Comparison of ENCODE assay signal across 23 cellular contexts in the genomic region with DNA sequence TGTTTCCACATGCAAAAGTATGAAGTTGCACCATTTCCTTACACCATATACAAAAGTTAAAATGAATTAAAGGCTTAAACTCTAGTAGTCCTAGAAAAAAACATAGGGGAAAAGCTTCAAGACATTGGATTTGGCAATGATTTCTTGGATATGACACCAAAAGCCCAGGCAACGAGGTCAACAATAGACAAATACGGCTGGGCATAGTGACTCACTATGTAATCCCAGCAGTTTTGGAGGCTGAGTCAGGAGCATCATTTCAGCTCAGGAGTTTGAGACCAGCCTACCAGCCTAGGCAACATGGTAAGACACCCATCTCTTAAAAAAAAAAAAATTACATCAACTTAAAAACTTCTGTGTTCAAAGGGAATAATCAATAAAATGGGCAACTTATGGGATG. TPM values are rescaled to one million over a fixed set of nuclear protein-coding genes. Genes with fewer than 3 reads are reported as not detected.
DNase-seq lines count a peak whose midpoint lies in the region; ATAC-seq and TF ChIP-seq lines count a peak whose summit lies in the region.
"Had no signal": no experiment of that assay in that cellular context is flagged by ENCODE, and none has a peak within 500 bp of the region (broad histone marks: within the 10 kb centered on the region; RNA-seq: fewer than 3 reads in every experiment).

No MANE protein-coding gene starts in this region.

- no peak overlapping the region for H3K4me2 ChIP-seq in IMR-90 (ENCODE audit: low read depth, low read length)
- H3K4me2 ChIP-seq: BLaER1 treated with 17β-estradiol and CSF1 and Interleukin-3, amounts not matched to agents 10 nM and 100 nM had no signal

- H3K27me3 ChIP-seq in IMR-90 (ENCODE audit: control insufficient read depth, insufficient read depth, low read length) (no peaks in the 10 kb centered on the region), foreskin keratinocyte (peaks cover 3% of the 10 kb centered on the region), upper lobe of right lung (no peaks in the 10 kb centered on the region), tibial artery (no peaks in the 10 kb centered on the region)
- H3K27me3 ChIP-seq: BLaER1 treated with 17β-estradiol and CSF1 and Interleukin-3, amounts not matched to agents 10 nM and 100 nM; cardiac muscle cell; sigmoid colon; uterus had no signal

- no peak overlapping the region for H3K56ac ChIP-seq in IMR-90 (ENCODE audit: extremely low read depth, insufficient read depth, low read length)

- H3K36me3 ChIP-seq in IMR-90 (ENCODE audit: control insufficient read depth, insufficient read depth, low read length) (no peaks in the 10 kb centered on the region), upper lobe of right lung (no peaks in the 10 kb centered on the region), tibial artery (no peaks in the 10 kb centered on the region)
- H3K36me3 ChIP-seq: BLaER1 treated with 17β-estradiol and CSF1 and Interleukin-3, amounts not matched to agents 10 nM and 100 nM; cardiac muscle cell; sigmoid colon; uterus had no signal

- TF ChIP-seq CTCF in IMR-90 (conservative IDR thresholded peaks at IDR 0.05; ENCODE audit: low read depth, low read length) (no peak), foreskin keratinocyte (conservative IDR thresholded peaks at IDR 0.05) (no peak), upper lobe of right lung (IDR thresholded peaks at IDR 0.05) (no peak), tibial artery (IDR thresholded peaks at IDR 0.05) (no peak)

- no peak overlapping the region for H3K14ac ChIP-seq in IMR-90 (replicated peaks; ENCODE audit: low read depth, low read length)

- H4K8ac ChIP-seq in IMR-90 (ENCODE audit: low read depth in 2 of 2, low read length in 2 of 2), result no peak overlapping the region

- no peak overlapping the region for H3K9ac ChIP-seq in IMR-90 (ENCODE audit: low read depth, low read length)
- H3K9ac ChIP-seq: BLaER1 treated with 17β-estradiol and CSF1 and Interleukin-3, amounts not matched to agents 10 nM and 100 nM had no signal

- H3K18ac ChIP-seq in IMR-90 (ENCODE audit: low read depth, low read length), result no peak overlapping the region

- H3K27ac ChIP-seq in IMR-90 (ENCODE audit: insufficient read depth, low read length) (no peak overlapping the region), foreskin keratinocyte (no peak overlapping the region), upper lobe of right lung (no peak overlapping the region), tibial artery (no peak overlapping the region)
- H3K27ac ChIP-seq: BLaER1 treated with 17β-estradiol and CSF1 and Interleukin-3, amounts not matched to agents 10 nM and 100 nM; cardiac muscle cell; sigmoid colon; uterus had no signal

- H3K4me3 ChIP-seq in IMR-90 (ENCODE audit: insufficient read depth, low read depth, low read length), result no peak overlapping the region
- no peak overlapping the region for H3K4me3 ChIP-seq in upper lobe of right lung
- no peak overlapping the region for H3K4me3 ChIP-seq in tibial artery
- H3K4me3 ChIP-seq: BLaER1 treated with 17β-estradiol and CSF1 and Interleukin-3, amounts not matched to agents 10 nM and 100 nM; cardiac muscle cell; sigmoid colon; uterus had no signal

- H2AK9ac ChIP-seq in IMR-90 (replicated peaks; ENCODE audit: low read depth, low read length, poor library complexity), result no peak overlapping the region

- dilution Hi-C loops in IMR-90 (cut with HindIII; ENCODE audit: low sequenced_read_pairs, unreplicated experiment), result no loop called here

- ATAC-seq in IMR-90 (ENCODE audit: low read depth) (peak; percentile 49; the same call in 1 of the 2 replicates), foreskin keratinocyte (peak; percentile 98), upper lobe of right lung (no peak)
- ATAC-seq: stimulated activated naive B cell treated with anti-CD40 and anti-IgM and Interleukin-4, amounts not matched to agents 10 μg/mL and 1 μg/mL and 100 μg/mL, for 72 hours had no signal

- H3K9me1 ChIP-seq in IMR-90 (ENCODE audit: insufficient read depth, low read length), result no peaks in the 10 kb centered on the region

- H2BK120ac ChIP-seq in IMR-90 (ENCODE audit: low read depth, low read length), result no peak overlapping the region

- no peaks in the 10 kb centered on the region for H3K79me1 ChIP-seq in IMR-90 (ENCODE audit: low read depth in 1 of 2, low read length in 2 of 2)

- no peak overlapping the region for H2BK20ac ChIP-seq in IMR-90 (ENCODE audit: low read depth, low read length)

- CTCF ChIA-PET in IMR-90 (lab: Yijun Ruan, JAX), result no interaction called here

- no TSS peak for BruUV-seq in IMR-90 (replicated peaks; lab: Mats Ljungman, UMichigan)

- no peak overlapping the region for H4K91ac ChIP-seq in IMR-90 (ENCODE audit: insufficient read depth, low read depth, low read length)

- POLR2A ChIA-PET in IMR-90 (lab: Charles Lee; ENCODE audit: unreplicated experiment), result no interaction called here

- in situ Hi-C loops in IMR-90 (cut with MboI; ENCODE audit: low sequenced_read_pairs), result no loop called here

- no peak overlapping the region for H2BK15ac ChIP-seq in IMR-90 (ENCODE audit: low read depth, low read length)

- H3K4me1 ChIP-seq in IMR-90 (ENCODE audit: control insufficient read depth, insufficient read depth, low read length) (no peaks in the 10 kb centered on the region), foreskin keratinocyte (no peaks in the 10 kb centered on the region), upper lobe of right lung (no peaks in the 10 kb centered on the region), tibial artery (no peaks in the 10 kb centered on the region)
- H3K4me1 ChIP-seq: BLaER1 treated with 17β-estradiol and CSF1 and Interleukin-3, amounts not matched to agents 10 nM and 100 nM; sigmoid colon; uterus had no signal

- DNase-seq in Daoy (ENCODE audit: low read depth), result peak; percentile 73
- DNase-seq in IMR-90, result peak; percentile 69
- peak; percentile 46 for DNase-seq in astrocyte of the hippocampus (ENCODE audit: low read depth, low spot score)
- DNase-seq in foreskin keratinocyte, result peak; percentile 51 to 75
- no peak for DNase-seq in upper lobe of right lung
- no peak for DNase-seq in NCI-H187 treated with DMSO at 0.1 percent for 48 hours (lab: John Stamatoyannopoulos, UW)
- DNase-seq in tibial artery, result no peak
- DNase-seq in NCI-H128 (lab: John Stamatoyannopoulos, UW; ENCODE audit: unreplicated experiment), result no peak
- DNase-seq: activated CD4-positive, CD25-positive, alpha-beta regulatory T cell treated with anti-CD3 and anti-CD28 coated beads, Interleukin-2, amount 50 U/mL, for 72 hours; activated CD8-positive, alpha-beta memory T cell treated with anti-CD3 and anti-CD28 coated beads, Interleukin-2, amount 50 U/mL, for 4 hours; activated naive CD4-positive, alpha-beta T cell; DND-41; effector memory CD4-positive, alpha-beta T cell; KG1; kidney; NCI-H524; nucleus accumbens; sigmoid colon; stimulated activated naive B cell treated with anti-CD40 and anti-IgM and Interleukin-4, amounts not matched to agents 10 μg/mL and 1 μg/mL and 100 μg/mL, for 72 hours; T-helper 1 cell; uterus had no signal

- no peaks in the 10 kb centered on the region for H4K20me1 ChIP-seq in IMR-90 (ENCODE audit: insufficient read depth, low read length)
- H4K20me1 ChIP-seq: BLaER1 treated with 17β-estradiol and CSF1 and Interleukin-3, amounts not matched to agents 10 nM and 100 nM had no signal

- TF ChIP-seq RAD21 in IMR-90 (IDR thresholded peaks at IDR 0.05; ENCODE audit: low read length), result no peak

- no peak overlapping the region for H3K4ac ChIP-seq in IMR-90 (ENCODE audit: low read depth, low read length)

- no peak for TF ChIP-seq POLR2A in IMR-90 (IDR thresholded peaks at IDR 0.05; ENCODE audit: low read depth, low read length)

- peaks cover 3% of the 10 kb centered on the region for H3K9me3 ChIP-seq in IMR-90 (ENCODE audit: control insufficient read depth, insufficient read depth, low read length)
- peaks cover 10% of the 10 kb centered on the region for H3K9me3 ChIP-seq in upper lobe of right lung
- peaks cover 0 to 17% (median 9%) of the 10 kb centered on the region in 3 donors for H3K9me3 ChIP-seq in tibial artery
- H3K9me3 ChIP-seq: uterus had no signal

- no peak overlapping the region for H2BK5ac ChIP-seq in IMR-90 (ENCODE audit: low read depth, low read length, poor library complexity, severe bottlenecking)

- H2AK5ac ChIP-seq in IMR-90 (ENCODE audit: low read depth, low read length), result no peak overlapping the region

- intact Hi-C loops in IMR-90 (cut with micrococcal nuclease) (no loop called here), upper lobe of right lung (cut with DNase I) (no loop called here), tibial artery (cut with DNase I; ENCODE audit: low total_unique reads) (no loop called here)

- H4K5ac ChIP-seq in IMR-90 (ENCODE audit: low read depth, low read length), result no peak overlapping the region

- 13% methylated on average over 2 of the region's 2 CpGs; no CpG with 5 or more reads in 1 of the 2 experiments for WGBS in IMR-90 (ENCODE audit: extremely low coverage in 2 of 2, insufficient read length in 1 of 2), 2 experiments

- H2AFZ ChIP-seq in IMR-90 (replicated peaks; ENCODE audit: low read length, poor library complexity), result no peak overlapping the region

- H3K23ac ChIP-seq in IMR-90 (ENCODE audit: low read depth, low read length), result no peak overlapping the region

TF ChIP-seq in IMR-90, 13 proteins besides CTCF, POLR2A, EP300 and RAD21 (continues in another document):
- TF ChIP-seq RFX5 (IDR thresholded peaks at IDR 0.05; ENCODE audit: low read depth, low read length) (no peak), MAZ (IDR thresholded peaks at IDR 0.05; ENCODE audit: borderline replicate concordance, low read depth, low read length) (no peak), CEBPB (IDR thresholded peaks at IDR 0.05; ENCODE audit: low read depth, low read length) (peak; percentile 46; the same call in 1 of the 2 replicates), RCOR1 (IDR thresholded peaks at IDR 0.05; ENCODE audit: insufficient replicate concordance, low read length) (no peak)
- TF ChIP-seq, protein P1, sequence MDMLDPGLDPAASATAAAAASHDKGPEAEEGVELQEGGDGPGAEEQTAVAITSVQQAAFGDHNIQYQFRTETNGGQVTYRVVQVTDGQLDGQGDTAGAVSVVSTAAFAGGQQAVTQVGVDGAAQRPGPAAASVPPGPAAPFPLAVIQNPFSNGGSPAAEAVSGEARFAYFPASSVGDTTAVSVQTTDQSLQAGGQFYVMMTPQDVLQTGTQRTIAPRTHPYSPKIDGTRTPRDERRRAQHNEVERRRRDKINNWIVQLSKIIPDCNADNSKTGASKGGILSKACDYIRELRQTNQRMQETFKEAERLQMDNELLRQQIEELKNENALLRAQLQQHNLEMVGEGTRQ (IDR thresholded peaks at IDR 0.05; ENCODE audit: low read depth, low read length), result no peak

RNA-seq across cellular contexts. Expression of a gene that starts 30.9 kb away (rescaled TPM):
- 37.2 and 49.1 TPM in 2 replicates for total RNA-seq in Daoy (2014; rRNA removed; shearing (Covaris generic))
- total RNA-seq in IMR-90 (2012; rRNA removed), result 36.2 and 80.0 TPM in 2 replicates
- 18.0 and 23.0 TPM in 2 replicates for polyA plus RNA-seq in IMR-90 (2012; rRNA removed)
- polyA plus RNA-seq in IMR-90 (2012; cell fraction: cytosol; rRNA removed), result 3.3 and 3.9 TPM in 2 replicates
- polyA plus RNA-seq in IMR-90 (2012; cell fraction: nucleus; rRNA removed; ENCODE audit: low replicate concordance), result 24.8 and 105 TPM in 2 replicates
- 34.8 and 40.2 TPM in 2 replicates for total RNA-seq in foreskin keratinocyte
- 8.9 and 11.1 TPM in 2 replicates for polyA plus RNA-seq in foreskin keratinocyte
- 65.9 TPM for total RNA-seq in upper lobe of right lung

Comparison
In these comparisons a context has a peak if more than half of its experiments do, and no peak if none do; other contexts are left out.
1. DNase-seq: peak in Daoy (single experiment), IMR-90 (single experiment), astrocyte of the hippocampus (single experiment) and foreskin keratinocyte (2 of 2); none in upper lobe of right lung (single experiment), NCI-H187 treated with DMSO at 0.1 percent for 48 hours (single experiment), tibial artery (0 of 2) and NCI-H128 (single experiment).